In the genomic region with DNA sequence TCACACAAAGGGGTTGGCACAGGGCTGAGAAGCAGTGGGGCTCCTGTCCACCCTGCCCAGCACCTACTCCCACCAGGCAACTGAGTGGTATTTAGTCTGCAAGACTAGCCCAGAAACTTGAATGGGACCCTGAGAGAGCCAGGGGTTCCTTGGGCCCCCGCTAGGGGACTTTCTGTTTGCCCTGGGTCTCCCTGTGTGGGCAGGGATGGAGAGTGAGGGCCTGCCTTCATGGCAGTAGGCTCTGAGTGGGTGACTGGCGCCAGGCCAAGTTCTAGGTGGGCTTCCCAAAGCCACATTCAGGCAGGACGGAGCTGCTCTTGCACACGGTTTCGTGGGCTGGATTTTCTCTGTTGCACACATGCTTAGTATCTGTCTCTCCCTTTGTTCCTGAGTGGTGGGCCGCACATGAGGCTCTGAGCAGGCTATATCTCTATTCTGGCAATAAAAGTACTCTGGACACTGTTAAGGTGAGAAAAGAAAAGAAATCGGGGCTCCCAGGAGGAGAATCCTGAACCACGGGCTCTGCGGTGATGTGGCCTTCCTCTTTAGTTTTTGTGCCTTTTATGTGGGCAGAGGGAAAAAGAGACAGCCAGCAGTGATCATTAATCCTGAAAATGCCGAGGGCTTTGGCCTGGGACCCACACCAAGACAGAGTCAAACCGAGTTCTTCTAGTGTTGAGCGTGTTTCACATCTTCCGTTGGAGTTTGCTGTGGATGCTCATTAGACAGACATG, we compare ENCODE assay signal across 18 cellular contexts. TPM values are rescaled to one million over a fixed set of nuclear protein-coding genes. Genes with fewer than 3 reads are reported as not detected.
DNase-seq lines count a peak whose midpoint lies in the region; ATAC-seq and TF ChIP-seq lines count a peak whose summit lies in the region.
"Had no signal": no experiment of that assay in that cellular context is flagged by ENCODE, and none has a peak within 500 bp of the region (broad histone marks: within the 10 kb centered on the region; RNA-seq: fewer than 3 reads in every experiment).

No MANE protein-coding gene starts in this region.

- H3K27ac ChIP-seq in HEK293 (ENCODE audit: extremely low read depth, low read depth, low read length): no peak overlapping the region
- H3K27ac ChIP-seq: 22Rv1 had no signal

- H3K4me3 Mint-ChIP-seq in T-helper 1 cell treated with Interleukin-12 subunit alpha and Interleukin-12 subunit beta and Interleukin-4 antibody, amounts not matched to agents 30 μg/mL and 1 μg/mL, for 36 hours: no peak overlapping the region
- no peak overlapping the region for H3K4me3 Mint-ChIP-seq in activated naive CD8-positive, alpha-beta T cell treated with anti-CD3 and anti-CD28 coated beads for 36 hours
- H3K4me3 Mint-ChIP-seq: neural crest cell had no signal

- no peaks in the 10 kb centered on the region for H3K36me3 ChIP-seq in HEK293 (ENCODE audit: control insufficient read depth in 2 of 2, insufficient read depth in 1 of 2, low read length in 2 of 2)
- H3K36me3 ChIP-seq: gastroesophageal sphincter, HAP-1 had no signal

- H3K27ac Mint-ChIP-seq in T-helper 1 cell treated with Interleukin-12 subunit alpha and Interleukin-12 subunit beta and Interleukin-4 antibody, amounts not matched to agents 30 μg/mL and 1 μg/mL, for 36 hours: peak overlapping the region; percentile 47
- H3K27ac Mint-ChIP-seq in activated naive CD8-positive, alpha-beta T cell treated with anti-CD3 and anti-CD28 coated beads for 36 hours: peak overlapping the region; percentile 76
- H3K27ac Mint-ChIP-seq: IgD-negative memory B cell had no signal

- peaks cover 75% of the 10 kb centered on the region for H3K36me3 Mint-ChIP-seq in T-helper 1 cell treated with Interleukin-12 subunit alpha and Interleukin-12 subunit beta and Interleukin-4 antibody, amounts not matched to agents 30 μg/mL and 1 μg/mL, for 36 hours (ENCODE audit: low read depth)
- peaks cover 94% of the 10 kb centered on the region for H3K36me3 Mint-ChIP-seq in activated naive CD8-positive, alpha-beta T cell treated with anti-CD3 and anti-CD28 coated beads for 36 hours

- peaks cover 57% of the 10 kb centered on the region for H3K4me1 Mint-ChIP-seq in T-helper 1 cell treated with Interleukin-12 subunit alpha and Interleukin-12 subunit beta and Interleukin-4 antibody, amounts not matched to agents 30 μg/mL and 1 μg/mL, for 36 hours (ENCODE audit: low read depth)
- peaks cover 65% of the 10 kb centered on the region for H3K4me1 Mint-ChIP-seq in activated naive CD8-positive, alpha-beta T cell treated with anti-CD3 and anti-CD28 coated beads for 36 hours

- no peak for TF ChIP-seq CTCF in HEK293 (tag by site-specific recombination; IDR thresholded peaks at IDR 0.05)

- intact Hi-C loops in sciatic nerve (cut with DNase I): no loop called here

- DNase-seq in T-helper 1 cell (no peak), sciatic nerve (ENCODE audit: low spot score) (peak; percentile 14), NOMO-1 treated with DMSO at 0.1 percent for 48 hours (lab: John Stamatoyannopoulos, UW; ENCODE audit: unreplicated experiment) (no peak), OCI-M1 (lab: John Stamatoyannopoulos, UW) (no peak)
- DNase-seq in activated naive CD8-positive, alpha-beta T cell treated with anti-CD3 and anti-CD28 coated beads for 36 hours: no peak
- DNase-seq: right cardiac atrium had no signal

- POLR2A ChIA-PET in HEK293 (lab: Yijun Ruan, JAX): no interaction called here

- no peaks in the 10 kb centered on the region for H3K4me1 ChIP-seq in HEK293 (ENCODE audit: control insufficient read depth, insufficient read depth, low read length)
- H3K4me1 ChIP-seq: HAP-1 had no signal

- H3K9me3 Mint-ChIP-seq in T-helper 1 cell treated with Interleukin-12 subunit alpha and Interleukin-12 subunit beta and Interleukin-4 antibody, amounts not matched to agents 30 μg/mL and 1 μg/mL, for 36 hours: peaks cover 12% of the 10 kb centered on the region
- H3K9me3 Mint-ChIP-seq in activated naive CD8-positive, alpha-beta T cell treated with anti-CD3 and anti-CD28 coated beads for 36 hours: peaks cover 11% of the 10 kb centered on the region

- no peaks in the 10 kb centered on the region for H3K9me3 ChIP-seq in HEK293 (ENCODE audit: control insufficient read depth, insufficient read depth, low read depth, low read length)
- H3K9me3 ChIP-seq: HAP-1 had no signal

- H3K4me3 ChIP-seq in HEK293 (ENCODE audit: low read depth, low read length): no peak overlapping the region
- H3K4me3 ChIP-seq: gastroesophageal sphincter, GM12878, HAP-1 had no signal

- no peak for ATAC-seq in sciatic nerve
- no peak for ATAC-seq in HG02642 (IDR thresholded peaks at IDR 0.05; ENCODE audit: poor library complexity, unreplicated experiment)
- ATAC-seq: activated CD4-positive, CD25-positive, alpha-beta regulatory T cell treated with anti-CD3 and anti-CD28 coated beads, Interleukin-2, amount 50 U/mL, for 24 hours; gastroesophageal sphincter; GM12878 had no signal

- no peaks in the 10 kb centered on the region for H3K27me3 Mint-ChIP-seq in T-helper 1 cell treated with Interleukin-12 subunit alpha and Interleukin-12 subunit beta and Interleukin-4 antibody, amounts not matched to agents 30 μg/mL and 1 μg/mL, for 36 hours (ENCODE audit: low read depth)
- H3K27me3 Mint-ChIP-seq in activated naive CD8-positive, alpha-beta T cell treated with anti-CD3 and anti-CD28 coated beads for 36 hours: no peaks in the 10 kb centered on the region
- H3K27me3 Mint-ChIP-seq: IgD-negative memory B cell had no signal

- CTCF ChIA-PET in HEK293 (lab: Yijun Ruan, JAX): interaction anchor here (0.6 to 1.0 kb wide), 2 partner anchors 51 to 58 kb away, joined by 3 to 4 read pairs; no protein-coding TSS in a partner anchor

TF ChIP-seq in HEK293, 187 proteins besides CTCF, POLR2A, EP300 and RAD21:
- TF ChIP-seq, protein P1, sequence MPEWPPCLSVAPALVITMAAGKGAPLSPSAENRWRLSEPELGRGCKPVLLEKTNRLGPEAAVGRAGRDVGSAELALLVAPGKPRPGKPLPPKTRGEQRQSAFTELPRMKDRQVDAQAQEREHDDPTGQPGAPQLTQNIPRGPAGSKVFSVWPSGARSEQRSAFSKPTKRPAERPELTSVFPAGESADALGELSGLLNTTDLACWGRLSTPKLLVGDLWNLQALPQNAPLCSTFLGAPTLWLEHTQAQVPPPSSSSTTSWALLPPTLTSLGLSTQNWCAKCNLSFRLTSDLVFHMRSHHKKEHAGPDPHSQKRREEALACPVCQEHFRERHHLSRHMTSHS (tag by site-specific recombination; IDR thresholded peaks at IDR 0.05): no peak
- TF ChIP-seq ZFHX2 (tag by site-specific recombination; conservative IDR thresholded peaks at IDR 0.05): peak; percentile 22; the same call in 1 of the 2 replicates

RNA-seq across cellular contexts. Expression of a gene that starts 26.9 kb away (rescaled TPM):
- 100 to 1,000 TPM; 680 to 698 TPM for total RNA-seq in activated naive CD8-positive, alpha-beta T cell treated with anti-CD3 and anti-CD28 coated beads for 36 hours
- 1.1 TPM for total RNA-seq in sciatic nerve
- total RNA-seq: endothelial cell of umbilical vein, lung microvascular endothelial cell, neural crest cell had no signal

RNA-seq across cellular contexts. Expression of a gene that starts 53.6 kb away (rescaled TPM):
- total RNA-seq in activated naive CD8-positive, alpha-beta T cell treated with anti-CD3 and anti-CD28 coated beads for 36 hours: 100 to 1,000 TPM; 337 to 355 TPM
- 95.0 TPM for total RNA-seq in sciatic nerve

RNA-seq across cellular contexts. Expression of a gene that starts 57.9 kb away (rescaled TPM):
- 10 to 100 TPM; 27.8 to 30.0 TPM for total RNA-seq in activated naive CD8-positive, alpha-beta T cell treated with anti-CD3 and anti-CD28 coated beads for 36 hours
- total RNA-seq in sciatic nerve: 9.6 TPM
- total RNA-seq: neural crest cell had no signal

Comparison
In these comparisons a context has a peak if more than half of its experiments do, and no peak if none do; other contexts are left out.
1. RNA of a gene that starts 26.9 kb away (total RNA-seq): 680 to 698 TPM in activated naive CD8-positive, alpha-beta T cell treated with anti-CD3 and anti-CD28 coated beads for 36 hours; 1.1 TPM in sciatic nerve (single experiment); every median in the first group is over 100 times any median in the second.